ENCODE assay signal across 11 cellular contexts in genomic region chr6:134534708-134535149, GRCh38.
A peak's percentile ranks its signal among the peaks of the same experiment; 100 is the strongest.
DNase-seq lines count a peak whose midpoint lies in the region; ATAC-seq and TF ChIP-seq lines count a peak whose summit lies in the region.
"Had no signal": no experiment of that assay in that cellular context is flagged by ENCODE, and none has a peak within 500 bp of the region (broad histone marks: within the 10 kb centered on the region; RNA-seq: fewer than 3 reads in every experiment).

No MANE protein-coding gene starts in this region.

- H3K4me3 ChIP-seq in SJSA1 (no peak overlapping the region), fibroblast of mammary gland (ENCODE audit: control insufficient read depth, low read depth, low read length) (no peak overlapping the region)

- H3K27me3 Mint-ChIP-seq in activated T-cell treated with anti-CD3 and anti-CD28 coated beads, Interleukin-2, amount 50 U/mL, for 4 hours (ENCODE audit: low read depth), result no peaks in the 10 kb centered on the region
- peaks cover 6 to 7% of the 10 kb centered on the region in 2 donors for H3K27me3 Mint-ChIP-seq in effector memory CD8-positive, alpha-beta T cell

- peak; percentile 74 to 80 for ATAC-seq in activated T-cell treated with anti-CD3 and anti-CD28 coated beads, Interleukin-2, amount 50 U/mL, for 4 hours
- ATAC-seq in effector memory CD8-positive, alpha-beta T cell (replicated peaks), result no peak

- TF ChIP-seq CTCF in fibroblast of mammary gland (conservative IDR thresholded peaks at IDR 0.05; ENCODE audit: control insufficient read depth, insufficient read depth, low read depth, low read length), result no peak

- peaks cover 22% of the 10 kb centered on the region for H3K4me1 Mint-ChIP-seq in activated T-cell treated with anti-CD3 and anti-CD28 coated beads, Interleukin-2, amount 50 U/mL, for 4 hours (ENCODE audit: low read depth)
- H3K4me1 Mint-ChIP-seq in effector memory CD8-positive, alpha-beta T cell (ENCODE audit: low read depth in 2 of 2), result peaks cover 0 to under 1% of the 10 kb centered on the region in 2 donors

- no peak for DNase-seq in activated T-cell treated with anti-CD3 and anti-CD28 coated beads, Interleukin-2, amount 50 U/mL, for 4 hours
- DNase-seq in activated T-cell treated with anti-CD3 and anti-CD28 coated beads for 4 hours, result no peak
- DNase-seq in SJSA1 (ENCODE audit: low read depth in 1 of 2, low spot score in 2 of 2), result peak in 1 of 2 experiments; percentile 29
- DNase-seq in fibroblast of mammary gland (ENCODE audit: low read depth), result peak; percentile 65
- peak; percentile 71 for DNase-seq in renal cortical epithelial cell (ENCODE audit: low read depth)
- no peak for DNase-seq in T-helper 9 cell
- DNase-seq in effector memory CD8-positive, alpha-beta T cell, result no peak
- DNase-seq in DMS 273 treated with DMSO at 0.1 percent for 48 hours (lab: John Stamatoyannopoulos, UW), result no peak
- DNase-seq: Kasumi-1, OCI-M1 had no signal

- no peaks in the 10 kb centered on the region for H3K9me3 ChIP-seq in SJSA1 (replicated peaks)

- H3K9me3 Mint-ChIP-seq in activated T-cell treated with anti-CD3 and anti-CD28 coated beads, Interleukin-2, amount 50 U/mL, for 4 hours, result no peaks in the 10 kb centered on the region
- H3K9me3 Mint-ChIP-seq in effector memory CD8-positive, alpha-beta T cell, result no peaks in the 10 kb centered on the region

- H3K27me3 ChIP-seq in SJSA1 (replicated peaks), result no peaks in the 10 kb centered on the region

- H3K36me3 ChIP-seq in SJSA1, result no peaks in the 10 kb centered on the region

- peak overlapping the region; percentile 18; the same call in 1 of the 2 replicates for H3K27ac ChIP-seq in SJSA1

- peaks cover 30% of the 10 kb centered on the region for H3K4me1 ChIP-seq in SJSA1 (replicated peaks)

- no peak overlapping the region for H3K4me3 Mint-ChIP-seq in activated T-cell treated with anti-CD3 and anti-CD28 coated beads, Interleukin-2, amount 50 U/mL, for 4 hours
- no peak overlapping the region for H3K4me3 Mint-ChIP-seq in effector memory CD8-positive, alpha-beta T cell
- H3K4me3 Mint-ChIP-seq: type B pancreatic cell had no signal

- H3K27ac Mint-ChIP-seq in effector memory CD8-positive, alpha-beta T cell, result no peak overlapping the region
- H3K27ac Mint-ChIP-seq: type B pancreatic cell had no signal

- H3K36me3 Mint-ChIP-seq in activated T-cell treated with anti-CD3 and anti-CD28 coated beads, Interleukin-2, amount 50 U/mL, for 4 hours (ENCODE audit: insufficient read depth), result no peaks in the 10 kb centered on the region
- H3K36me3 Mint-ChIP-seq in effector memory CD8-positive, alpha-beta T cell (ENCODE audit: insufficient read depth), result no peaks in the 10 kb centered on the region
- H3K36me3 Mint-ChIP-seq: type B pancreatic cell had no signal

Comparison
In these comparisons a context has a peak if more than half of its experiments do, and no peak if none do; other contexts are left out.
1. DNase-seq: peak in fibroblast of mammary gland (single experiment) and renal cortical epithelial cell (single experiment); none in activated T-cell treated with anti-CD3 and anti-CD28 coated beads, Interleukin-2, amount 50 U/mL, for 4 hours (single experiment), activated T-cell treated with anti-CD3 and anti-CD28 coated beads for 4 hours (single experiment), T-helper 9 cell (single experiment), effector memory CD8-positive, alpha-beta T cell (0 of 3) and DMS 273 treated with DMSO at 0.1 percent for 48 hours (single experiment).